ENCODE assay signal across 12 cellular contexts in genomic region chr1:221718391-221719277, GRCh38. TPM values are rescaled to one million over a fixed set of nuclear protein-coding genes. Genes with fewer than 3 reads are reported as not detected.
DNase-seq lines count a peak whose midpoint lies in the region; ATAC-seq and TF ChIP-seq lines count a peak whose summit lies in the region.
"Had no signal": no experiment of that assay in that cellular context is flagged by ENCODE, and none has a peak within 500 bp of the region (broad histone marks: within the 10 kb centered on the region; RNA-seq: fewer than 3 reads in every experiment).

No MANE protein-coding gene starts in this region.

- DNase-seq in natural killer cell (no peak), astrocyte of the cerebellum (ENCODE audit: low read depth) (peak; percentile 87), left lung (no peak), vagina (ENCODE audit: extremely low spot score in 2 of 2) (no peak), SKM-1 (lab: John Stamatoyannopoulos, UW; ENCODE audit: unreplicated experiment) (no peak)
- no peak for DNase-seq in natural killer cell treated with Interleukin-12 subunit alpha and Interleukin-12 subunit beta and Interleukin-15 and Interleukin-18, amount 100 ng/mL, for 72 hours (ENCODE audit: low spot score)
- no peak for DNase-seq in activated T-helper 2 cell treated with anti-CD3 and anti-CD28 coated beads, Interferon-gamma antibody, Interleukin-2, Interleukin-4, amounts not matched to agents 10 μg/mL and 5 μg/mL and 100 μg/mL, durations not matched to agents 14 hours and 24 hours and 36 hours (ENCODE audit: low spot score)
- DNase-seq in activated naive CD8-positive, alpha-beta T cell treated with anti-CD3 and anti-CD28 coated beads, Interleukin-2, amount 50 U/mL, for 24 hours = no peak
- DNase-seq: CD8-positive, alpha-beta T cell; NCI-H1930; retina had no signal

- H3K9me3 ChIP-seq in left lung (peaks cover 0 to 5% of the 10 kb centered on the region in 2 donors), vagina (no peaks in the 10 kb centered on the region)

- peaks cover 93% of the 10 kb centered on the region in 2 donors for H3K4me1 Mint-ChIP-seq in natural killer cell
- peaks cover 87 to 95% of the 10 kb centered on the region in 2 donors for H3K4me1 Mint-ChIP-seq in natural killer cell treated with Interleukin-12 subunit alpha and Interleukin-12 subunit beta and Interleukin-15 and Interleukin-18, amount 100 ng/mL, for 72 hours (ENCODE audit: low read depth in 2 of 2)
- peaks cover 86% of the 10 kb centered on the region for H3K4me1 Mint-ChIP-seq in activated T-helper 2 cell treated with anti-CD3 and anti-CD28 coated beads, Interferon-gamma antibody, Interleukin-2, Interleukin-4, amounts not matched to agents 10 μg/mL and 5 μg/mL and 100 μg/mL, durations not matched to agents 14 hours and 24 hours and 36 hours (ENCODE audit: low read depth)
- peaks cover 61% of the 10 kb centered on the region for H3K4me1 Mint-ChIP-seq in activated naive CD8-positive, alpha-beta T cell treated with anti-CD3 and anti-CD28 coated beads, Interleukin-2, amount 50 U/mL, for 24 hours

- H3K4me1 ChIP-seq in left lung = peaks cover 15 to 48% of the 10 kb centered on the region in 2 donors
- peaks cover 22% of the 10 kb centered on the region for H3K4me1 ChIP-seq in vagina

- intact Hi-C loops in natural killer cell (cut with micrococcal nuclease) = no loop called here
- intact Hi-C loops in left lung (cut with DNase I) = no loop called here
- intact Hi-C loops in vagina (cut with DNase I) = no loop called here
- intact Hi-C loops in activated T-helper 2 cell treated with anti-CD3 and anti-CD28 coated beads, Interferon-gamma antibody, Interleukin-2, Interleukin-4, amounts not matched to agents 10 μg/mL and 5 μg/mL and 100 μg/mL, durations not matched to agents 14 hours and 24 hours and 36 hours (cut with micrococcal nuclease) = no loop called here

- H3K27me3 Mint-ChIP-seq in natural killer cell (ENCODE audit: low read depth in 2 of 2) = no peaks in the 10 kb centered on the region
- H3K27me3 Mint-ChIP-seq in natural killer cell treated with Interleukin-12 subunit alpha and Interleukin-12 subunit beta and Interleukin-15 and Interleukin-18, amount 100 ng/mL, for 72 hours = no peaks in the 10 kb centered on the region
- no peaks in the 10 kb centered on the region for H3K27me3 Mint-ChIP-seq in activated T-helper 2 cell treated with anti-CD3 and anti-CD28 coated beads, Interferon-gamma antibody, Interleukin-2, Interleukin-4, amounts not matched to agents 10 μg/mL and 5 μg/mL and 100 μg/mL, durations not matched to agents 14 hours and 24 hours and 36 hours (ENCODE audit: low read depth)
- no peaks in the 10 kb centered on the region for H3K27me3 Mint-ChIP-seq in activated naive CD8-positive, alpha-beta T cell treated with anti-CD3 and anti-CD28 coated beads, Interleukin-2, amount 50 U/mL, for 24 hours
- H3K27me3 Mint-ChIP-seq: activated naive CD4-positive, alpha-beta T cell treated with anti-CD3 and anti-CD28 coated beads, Interleukin-2, amount 50 U/mL, for 24 hours had no signal

- no peak for ATAC-seq in natural killer cell
- no peak for ATAC-seq in natural killer cell treated with Interleukin-12 subunit alpha and Interleukin-12 subunit beta and Interleukin-15 and Interleukin-18, amount 100 ng/mL, for 72 hours
- peak; percentile 29 for ATAC-seq in left lung
- no peak for ATAC-seq in activated naive CD8-positive, alpha-beta T cell treated with anti-CD3 and anti-CD28 coated beads, Interleukin-2, amount 50 U/mL, for 24 hours
- ATAC-seq: CD8-positive, alpha-beta T cell had no signal

- H3K36me3 Mint-ChIP-seq in natural killer cell = no peaks in the 10 kb centered on the region
- peaks cover 55% of the 10 kb centered on the region for H3K36me3 Mint-ChIP-seq in natural killer cell treated with Interleukin-12 subunit alpha and Interleukin-12 subunit beta and Interleukin-15 and Interleukin-18, amount 100 ng/mL, for 72 hours
- peaks cover 84% of the 10 kb centered on the region for H3K36me3 Mint-ChIP-seq in activated T-helper 2 cell treated with anti-CD3 and anti-CD28 coated beads, Interferon-gamma antibody, Interleukin-2, Interleukin-4, amounts not matched to agents 10 μg/mL and 5 μg/mL and 100 μg/mL, durations not matched to agents 14 hours and 24 hours and 36 hours (ENCODE audit: low read depth)
- peaks cover 64% of the 10 kb centered on the region for H3K36me3 Mint-ChIP-seq in activated naive CD8-positive, alpha-beta T cell treated with anti-CD3 and anti-CD28 coated beads, Interleukin-2, amount 50 U/mL, for 24 hours (ENCODE audit: low read depth)

- no peak for TF ChIP-seq CTCF in natural killer cell (IDR thresholded peaks at IDR 0.05)
- TF ChIP-seq CTCF in astrocyte of the cerebellum (IDR thresholded peaks at IDR 0.05; ENCODE audit: low read depth, low read length, missing control alignments) = no peak
- no peak for TF ChIP-seq CTCF in left lung (IDR thresholded peaks at IDR 0.05)
- no peak for TF ChIP-seq CTCF in vagina (IDR thresholded peaks at IDR 0.05)

- H3K36me3 ChIP-seq in left lung (no peaks in the 10 kb centered on the region), vagina (no peaks in the 10 kb centered on the region)

- peak overlapping the region; percentile 7 for H3K4me3 Mint-ChIP-seq in natural killer cell
- H3K4me3 Mint-ChIP-seq in natural killer cell treated with Interleukin-12 subunit alpha and Interleukin-12 subunit beta and Interleukin-15 and Interleukin-18, amount 100 ng/mL, for 72 hours = no peak overlapping the region
- no peak overlapping the region for H3K4me3 Mint-ChIP-seq in activated T-helper 2 cell treated with anti-CD3 and anti-CD28 coated beads, Interferon-gamma antibody, Interleukin-2, Interleukin-4, amounts not matched to agents 10 μg/mL and 5 μg/mL and 100 μg/mL, durations not matched to agents 14 hours and 24 hours and 36 hours (ENCODE audit: low read depth)
- no peak overlapping the region for H3K4me3 Mint-ChIP-seq in activated naive CD8-positive, alpha-beta T cell treated with anti-CD3 and anti-CD28 coated beads, Interleukin-2, amount 50 U/mL, for 24 hours
- H3K4me3 Mint-ChIP-seq: activated naive CD4-positive, alpha-beta T cell treated with anti-CD3 and anti-CD28 coated beads, Interleukin-2, amount 50 U/mL, for 24 hours; CD8-positive, alpha-beta T cell had no signal

- peak overlapping the region; percentile 58 to 88 for H3K27ac Mint-ChIP-seq in natural killer cell
- H3K27ac Mint-ChIP-seq in natural killer cell treated with Interleukin-12 subunit alpha and Interleukin-12 subunit beta and Interleukin-15 and Interleukin-18, amount 100 ng/mL, for 72 hours = no peak overlapping the region
- H3K27ac Mint-ChIP-seq in activated T-helper 2 cell treated with anti-CD3 and anti-CD28 coated beads, Interferon-gamma antibody, Interleukin-2, Interleukin-4, amounts not matched to agents 10 μg/mL and 5 μg/mL and 100 μg/mL, durations not matched to agents 14 hours and 24 hours and 36 hours = no peak overlapping the region
- H3K27ac Mint-ChIP-seq in activated naive CD8-positive, alpha-beta T cell treated with anti-CD3 and anti-CD28 coated beads, Interleukin-2, amount 50 U/mL, for 24 hours = no peak overlapping the region
- H3K27ac Mint-ChIP-seq: activated naive CD4-positive, alpha-beta T cell treated with anti-CD3 and anti-CD28 coated beads, Interleukin-2, amount 50 U/mL, for 24 hours; CD8-positive, alpha-beta T cell had no signal

- TF ChIP-seq POLR2A in vagina (IDR thresholded peaks at IDR 0.05) = no peak

- H3K4me3 ChIP-seq in astrocyte of the cerebellum (ENCODE audit: low read depth, low read length) = no peak overlapping the region
- H3K4me3 ChIP-seq in left lung = no peak overlapping the region
- H3K4me3 ChIP-seq in vagina = no peak overlapping the region

- H3K27me3 ChIP-seq in left lung = no peaks in the 10 kb centered on the region
- no peaks in the 10 kb centered on the region for H3K27me3 ChIP-seq in vagina

- peak overlapping the region in 1 of 2 donors; percentile 5 for H3K27ac ChIP-seq in left lung
- peak overlapping the region; percentile 54 for H3K27ac ChIP-seq in vagina

- H3K9me3 Mint-ChIP-seq in natural killer cell = no peaks in the 10 kb centered on the region
- no peaks in the 10 kb centered on the region for H3K9me3 Mint-ChIP-seq in natural killer cell treated with Interleukin-12 subunit alpha and Interleukin-12 subunit beta and Interleukin-15 and Interleukin-18, amount 100 ng/mL, for 72 hours
- H3K9me3 Mint-ChIP-seq in activated T-helper 2 cell treated with anti-CD3 and anti-CD28 coated beads, Interferon-gamma antibody, Interleukin-2, Interleukin-4, amounts not matched to agents 10 μg/mL and 5 μg/mL and 100 μg/mL, durations not matched to agents 14 hours and 24 hours and 36 hours = peaks cover 19% of the 10 kb centered on the region
- H3K9me3 Mint-ChIP-seq in activated naive CD8-positive, alpha-beta T cell treated with anti-CD3 and anti-CD28 coated beads, Interleukin-2, amount 50 U/mL, for 24 hours = peaks cover 10% of the 10 kb centered on the region
- H3K9me3 Mint-ChIP-seq: activated naive CD4-positive, alpha-beta T cell treated with anti-CD3 and anti-CD28 coated beads, Interleukin-2, amount 50 U/mL, for 24 hours had no signal

- in situ Hi-C loops in astrocyte of the cerebellum (cut with HindIII; ENCODE audit: low sequenced_read_pairs) = no loop called here

RNA-seq across cellular contexts. Expression of gene DUSP10, which starts 23.3 kb away (rescaled TPM):
- total RNA-seq in natural killer cell (100 to 1,000 TPM; 109 to 231 (median 210) TPM), left lung (10 to 100 TPM; 12.6 to 14.5 TPM), vagina (4.7 TPM)
- 10 to 100 TPM; 43.3 to 85.2 TPM for total RNA-seq in natural killer cell treated with Interleukin-12 subunit alpha and Interleukin-12 subunit beta and Interleukin-15 and Interleukin-18, amount 100 ng/mL, for 72 hours
- 21.0 and 21.7 TPM in 2 replicates for total RNA-seq in activated T-helper 2 cell treated with anti-CD3 and anti-CD28 coated beads, Interferon-gamma antibody, Interleukin-2, Interleukin-4, amounts not matched to agents 10 μg/mL and 5 μg/mL and 100 μg/mL, durations not matched to agents 14 hours and 24 hours and 36 hours

Comparison
In these comparisons a context has a peak if more than half of its experiments do, and no peak if none do; other contexts are left out.
1. H3K27ac Mint-ChIP-seq: peak in natural killer cell (2 of 2); none in natural killer cell treated with Interleukin-12 subunit alpha and Interleukin-12 subunit beta and Interleukin-15 and Interleukin-18, amount 100 ng/mL, for 72 hours (0 of 2), activated T-helper 2 cell treated with anti-CD3 and anti-CD28 coated beads, Interferon-gamma antibody, Interleukin-2, Interleukin-4, amounts not matched to agents 10 μg/mL and 5 μg/mL and 100 μg/mL, durations not matched to agents 14 hours and 24 hours and 36 hours (single experiment) and activated naive CD8-positive, alpha-beta T cell treated with anti-CD3 and anti-CD28 coated beads, Interleukin-2, amount 50 U/mL, for 24 hours (single experiment).